ENCODE assay signal across 9 cellular contexts in genomic region chr2:144379891-144380311, GRCh38.
DNase-seq lines count a peak whose midpoint lies in the region; ATAC-seq and TF ChIP-seq lines count a peak whose summit lies in the region.
"Had no signal": no experiment of that assay in that cellular context is flagged by ENCODE, and none has a peak within 500 bp of the region (broad histone marks: within the 10 kb centered on the region; RNA-seq: fewer than 3 reads in every experiment).

No MANE protein-coding gene starts in this region.

- H3K27ac ChIP-seq in coronary artery: peak overlapping the region; percentile 11 to 49
- H3K27ac ChIP-seq in thoracic aorta: peak overlapping the region; percentile 32 to 44

- H3K27me3 ChIP-seq in thoracic aorta (replicated peaks; ENCODE audit: insufficient read depth): no peaks in the 10 kb centered on the region

- POLR2A ChIA-PET in activated CD4-positive, alpha-beta T cell treated with anti-CD3 and anti-CD28 coated beads, Interleukin-2, amount 10 ng/mL, durations not matched to agents 7 days and 5 days (lab: Charles Lee): no interaction called here

- peak; percentile 19 for DNase-seq in NCI-H69 (lab: John Stamatoyannopoulos, UW)
- DNase-seq in coronary artery (ENCODE audit: low spot score): no peak
- peak; percentile 57 to 65 for DNase-seq in lung microvascular endothelial cell (ENCODE audit: low read depth in 2 of 2)
- no peak for DNase-seq in thoracic aorta (ENCODE audit: low spot score)
- DNase-seq in activated CD4-positive, alpha-beta T cell treated with anti-CD3 and anti-CD28 coated beads, Interleukin-2, amount 10 ng/mL, durations not matched to agents 7 days and 5 days: no peak
- no peak for DNase-seq in NCI-H1436 (lab: John Stamatoyannopoulos, UW)

- no peaks in the 10 kb centered on the region for H3K36me3 ChIP-seq in thoracic aorta

- peaks cover 22% of the 10 kb centered on the region for H3K4me1 Mint-ChIP-seq in activated CD4-positive, alpha-beta T cell treated with anti-CD3 and anti-CD28 coated beads, Interleukin-2, amount 10 ng/mL, durations not matched to agents 7 days and 5 days

- H3K4me1 ChIP-seq in thoracic aorta (ENCODE audit: control insufficient read depth in 1 of 2, low read depth in 2 of 2): peaks cover 42 to 48% of the 10 kb centered on the region in 2 donors

- peaks cover 1% of the 10 kb centered on the region for H3K36me3 Mint-ChIP-seq in activated CD4-positive, alpha-beta T cell treated with anti-CD3 and anti-CD28 coated beads, Interleukin-2, amount 10 ng/mL, durations not matched to agents 7 days and 5 days (ENCODE audit: low read depth)

- no peak overlapping the region for H3K4me3 Mint-ChIP-seq in activated CD4-positive, alpha-beta T cell treated with anti-CD3 and anti-CD28 coated beads, Interleukin-2, amount 10 ng/mL, durations not matched to agents 7 days and 5 days
- H3K4me3 Mint-ChIP-seq: T-helper 1 cell treated with Interleukin-12 subunit alpha and Interleukin-12 subunit beta and Interleukin-4 antibody, amounts not matched to agents 30 μg/mL and 1 μg/mL, for 36 hours had no signal

- peaks cover 12% of the 10 kb centered on the region for H3K27me3 Mint-ChIP-seq in activated CD4-positive, alpha-beta T cell treated with anti-CD3 and anti-CD28 coated beads, Interleukin-2, amount 10 ng/mL, durations not matched to agents 7 days and 5 days

- ATAC-seq in thoracic aorta (ENCODE audit: insufficient number of reproducible peaks, low FRiP score, low read depth): peak; percentile 37
- no peak for ATAC-seq in GM19395 (IDR thresholded peaks at IDR 0.05; ENCODE audit: unreplicated experiment)
- ATAC-seq: GM12878 had no signal

- TF ChIP-seq CTCF in coronary artery (IDR thresholded peaks at IDR 0.05) (no peak), thoracic aorta (IDR thresholded peaks at IDR 0.05) (no peak)

- peaks cover 5% of the 10 kb centered on the region for H3K9me3 Mint-ChIP-seq in activated CD4-positive, alpha-beta T cell treated with anti-CD3 and anti-CD28 coated beads, Interleukin-2, amount 10 ng/mL, durations not matched to agents 7 days and 5 days
- H3K9me3 Mint-ChIP-seq: T-helper 1 cell treated with Interleukin-12 subunit alpha and Interleukin-12 subunit beta and Interleukin-4 antibody, amounts not matched to agents 30 μg/mL and 1 μg/mL, for 36 hours had no signal

- H3K4me3 ChIP-seq in coronary artery: peak overlapping the region; percentile 62
- H3K4me3 ChIP-seq in thoracic aorta: peak overlapping the region; percentile 67
- H3K4me3 ChIP-seq: GM12878 had no signal

- CTCF ChIA-PET in activated CD4-positive, alpha-beta T cell treated with anti-CD3 and anti-CD28 coated beads, Interleukin-2, amount 10 ng/mL, durations not matched to agents 7 days and 5 days (lab: Charles Lee): interaction anchor here (0.6 kb wide), 1 partner anchor 217 kb away, joined by 3 read pairs; no protein-coding TSS in a partner anchor

- no peak overlapping the region for H3K27ac Mint-ChIP-seq in activated CD4-positive, alpha-beta T cell treated with anti-CD3 and anti-CD28 coated beads, Interleukin-2, amount 10 ng/mL, durations not matched to agents 7 days and 5 days
- H3K27ac Mint-ChIP-seq: T-helper 1 cell treated with Interleukin-12 subunit alpha and Interleukin-12 subunit beta and Interleukin-4 antibody, amounts not matched to agents 30 μg/mL and 1 μg/mL, for 36 hours had no signal

- H3K9me3 ChIP-seq in thoracic aorta: no peaks in the 10 kb centered on the region

Comparison
In these comparisons a context has a peak if more than half of its experiments do, and no peak if none do; other contexts are left out.
1. DNase-seq: peak in NCI-H69 (single experiment) and lung microvascular endothelial cell (2 of 2); none in coronary artery (single experiment), thoracic aorta (single experiment), activated CD4-positive, alpha-beta T cell treated with anti-CD3 and anti-CD28 coated beads, Interleukin-2, amount 10 ng/mL, durations not matched to agents 7 days and 5 days (single experiment) and NCI-H1436 (single experiment).